In genomic region chr12:121810833-121811433, GRCh38 we compare ENCODE assay signal across 9 cellular contexts. TPM values are rescaled to one million over a fixed set of nuclear protein-coding genes. Genes with fewer than 3 reads are reported as not detected.
DNase-seq lines count a peak whose midpoint lies in the region; ATAC-seq and TF ChIP-seq lines count a peak whose summit lies in the region.
"Had no signal": no experiment of that assay in that cellular context is flagged by ENCODE, and none has a peak within 500 bp of the region (broad histone marks: within the 10 kb centered on the region; RNA-seq: fewer than 3 reads in every experiment).

No MANE protein-coding gene starts in this region.

- peak overlapping the region; percentile 94 for H3K4me3 Mint-ChIP-seq in Calu3 (ENCODE audit: low read depth, unreplicated experiment)
- peak overlapping the region; percentile 83 to 88 for H3K4me3 Mint-ChIP-seq in effector memory CD8-positive, alpha-beta T cell

- H3K4me2 ChIP-seq in parathyroid adenoma (ENCODE audit: low read length) = peak overlapping the region; percentile 90

- TF ChIP-seq CTCF in Calu3 (IDR thresholded peaks at IDR 0.05; ENCODE audit: unreplicated experiment) (no peak), parathyroid adenoma (IDR thresholded peaks at IDR 0.05) (no peak)

- no peak overlapping the region for H2AFZ ChIP-seq in parathyroid adenoma

- H3K27ac Mint-ChIP-seq in Calu3 (ENCODE audit: unreplicated experiment) = peak overlapping the region; percentile 81
- H3K27ac Mint-ChIP-seq in effector memory CD8-positive, alpha-beta T cell = peak overlapping the region; percentile 83 to 92

- peaks cover 54% of the 10 kb centered on the region for H3K79me2 ChIP-seq in parathyroid adenoma

- H3K4me3 ChIP-seq in NT2/D1 (ENCODE audit: insufficient read length, low read depth) (peak overlapping the region; percentile 93), parathyroid adenoma (ENCODE audit: low read depth, low read length) (no peak overlapping the region)
- H3K4me3 ChIP-seq: SJCRH30 had no signal

- peaks cover 41% of the 10 kb centered on the region for H3K4me1 Mint-ChIP-seq in Calu3 (ENCODE audit: low read depth, unreplicated experiment)
- peaks cover 46 to 59% of the 10 kb centered on the region in 2 donors for H3K4me1 Mint-ChIP-seq in effector memory CD8-positive, alpha-beta T cell (ENCODE audit: low read depth in 2 of 2)

- DNase-seq in Calu3 (no peak), NT2/D1 (ENCODE audit: low read depth, low spot score) (no peak)
- no peak for DNase-seq in effector memory CD8-positive, alpha-beta T cell
- no peak for DNase-seq in central memory CD4-positive, alpha-beta T cell
- DNase-seq: SJCRH30 had no signal

- H3K9me3 ChIP-seq in NT2/D1 (ENCODE audit: insufficient read depth, low read length) = no peaks in the 10 kb centered on the region
- no peaks in the 10 kb centered on the region for H3K9me3 ChIP-seq in parathyroid adenoma (ENCODE audit: control insufficient read depth, low read length)
- H3K9me3 ChIP-seq: SJCRH30 had no signal

- peaks cover 84% of the 10 kb centered on the region for H3K36me3 Mint-ChIP-seq in Calu3 (ENCODE audit: insufficient read depth, unreplicated experiment)
- H3K36me3 Mint-ChIP-seq in effector memory CD8-positive, alpha-beta T cell (ENCODE audit: insufficient read depth) = peaks cover 81% of the 10 kb centered on the region

- intact Hi-C loops in Calu3 (cut with micrococcal nuclease; ENCODE audit: unreplicated experiment) = no loop called here

- H3K36me3 ChIP-seq in NT2/D1 (ENCODE audit: insufficient read depth, insufficient read length, low read length) (peaks cover 89% of the 10 kb centered on the region), parathyroid adenoma (ENCODE audit: control insufficient read depth, insufficient read depth, low read length) (no peaks in the 10 kb centered on the region)

- BruUV-seq in Calu3 (replicated peaks; lab: Mats Ljungman, UMichigan) = no TSS peak

- peaks cover 28% of the 10 kb centered on the region for H3K4me1 ChIP-seq in NT2/D1 (ENCODE audit: insufficient read depth, insufficient read length)
- H3K4me1 ChIP-seq in parathyroid adenoma = peaks cover 16% of the 10 kb centered on the region

- H3K9ac ChIP-seq in NT2/D1 (ENCODE audit: insufficient read length, low read depth) (peak overlapping the region; percentile 93), parathyroid adenoma (no peak overlapping the region)

- H3K27me3 Mint-ChIP-seq in Calu3 (ENCODE audit: unreplicated experiment) = no peaks in the 10 kb centered on the region
- no peaks in the 10 kb centered on the region for H3K27me3 Mint-ChIP-seq in effector memory CD8-positive, alpha-beta T cell

- no peaks in the 10 kb centered on the region for H3K9me3 Mint-ChIP-seq in Calu3 (ENCODE audit: low read depth, unreplicated experiment)
- no peaks in the 10 kb centered on the region for H3K9me3 Mint-ChIP-seq in effector memory CD8-positive, alpha-beta T cell

- H3K27me3 ChIP-seq in NT2/D1 (ENCODE audit: insufficient read depth, insufficient read length) = no peaks in the 10 kb centered on the region
- H3K27me3 ChIP-seq in parathyroid adenoma (ENCODE audit: control insufficient read depth, insufficient read depth, low read length) = no peaks in the 10 kb centered on the region
- H3K27me3 ChIP-seq: SJCRH30 had no signal

- H3K27ac ChIP-seq in parathyroid adenoma = peak overlapping the region; percentile 55
- H3K27ac ChIP-seq: SJCRH30 had no signal

- CTCF ChIA-PET in Calu3 (lab: Charles Lee) = interaction anchor here (0.6 to 4.6 kb wide), 5 partner anchors 8 to 230 kb away, joined by 4 to 179 read pairs (median 7); partner anchors contain the start of genes RHOF and SETD1B

- no peak for ATAC-seq in effector memory CD8-positive, alpha-beta T cell (replicated peaks)
- ATAC-seq in GM18511 (IDR thresholded peaks at IDR 0.05; ENCODE audit: unreplicated experiment) (no peak), GM19395 (IDR thresholded peaks at IDR 0.05; ENCODE audit: unreplicated experiment) (no peak), GM19351 (IDR thresholded peaks at IDR 0.05; ENCODE audit: unreplicated experiment) (no peak)

RNA-seq across cellular contexts. Expression of gene SETD1B, which starts 7.1 kb away (rescaled TPM):
- total RNA-seq in Calu3 (2022) = 32.2 and 33.1 TPM in 2 replicates

RNA-seq across cellular contexts. Expression of gene RHOF, which starts 17.4 kb away (rescaled TPM):
- 73.9 and 121 TPM in 2 replicates for total RNA-seq in Calu3 (2022)

RNA-seq across cellular contexts. Expression of gene HPD, which starts 47.7 kb away (rescaled TPM):
- total RNA-seq in Calu3 (2022) = not detected in 2 replicates
- total RNA-seq: SJCRH30 had no signal
